Comparison of ENCODE assay signal across 7 cellular contexts in genomic region chr3:56783644-56784451, GRCh38. TPM values are rescaled to one million over a fixed set of nuclear protein-coding genes. Genes with fewer than 3 reads are reported as not detected.
A peak's percentile ranks its signal among the peaks of the same experiment; 100 is the strongest.
DNase-seq lines count a peak whose midpoint lies in the region; ATAC-seq and FAIRE-seq lines count a peak whose summit lies in the region.

No MANE protein-coding gene starts in this region.

- no peaks in the 10 kb centered on the region for H3K36me3 ChIP-seq in neuronal stem cell (replicated peaks in 1 of 2; ENCODE audit: control insufficient read depth in 2 of 2, insufficient read depth in 2 of 2, low read length in 2 of 2)

- no peak overlapping the region for H3K4me3 ChIP-seq in neuronal stem cell (ENCODE audit: low read length in 2 of 2)

- H3K23ac ChIP-seq in neuronal stem cell (ENCODE audit: low read depth, low read length, poor library complexity) = no peak overlapping the region

- no peak overlapping the region for H3K18ac ChIP-seq in neuronal stem cell (ENCODE audit: low read length)

- no peak overlapping the region for H3K14ac ChIP-seq in neuronal stem cell (ENCODE audit: low read length)

- H4K8ac ChIP-seq in neuronal stem cell (ENCODE audit: low read depth, low read length) = no peak overlapping the region

- H2AK5ac ChIP-seq in neuronal stem cell (ENCODE audit: low read depth, low read length) = no peak overlapping the region

- no CpG with 5 or more reads among the region's 8 CpGs for WGBS in neuronal stem cell (ENCODE audit: extremely low coverage in 2 of 2, insufficient read length in 2 of 2, insufficient replicate concordance in 1 of 2), 2 donors

- H2AFZ ChIP-seq in neuronal stem cell (ENCODE audit: low read length) = peak overlapping the region; percentile 42

- peaks cover 0 to 2% of the 10 kb centered on the region in 2 donors for H3K4me1 ChIP-seq in neuronal stem cell (ENCODE audit: control insufficient read depth in 2 of 2, insufficient read depth in 1 of 2, low read depth in 1 of 2, low read length in 2 of 2)

- no peak overlapping the region for H3K4me2 ChIP-seq in neuronal stem cell (ENCODE audit: insufficient read depth, low read length, poor library complexity, severe bottlenecking)

- no peak overlapping the region for H3K27ac ChIP-seq in neuronal stem cell (replicated peaks; ENCODE audit: low read length)

- H2BK5ac ChIP-seq in neuronal stem cell (ENCODE audit: low read length) = no peak overlapping the region

- H3K4ac ChIP-seq in neuronal stem cell (ENCODE audit: low read length) = no peak overlapping the region

- no peaks in the 10 kb centered on the region for H3K79me1 ChIP-seq in neuronal stem cell (ENCODE audit: low read depth, low read length)

- H3K9ac ChIP-seq in neuronal stem cell (ENCODE audit: low read depth, low read length, poor library complexity) = no peak overlapping the region

- H2BK120ac ChIP-seq in neuronal stem cell (ENCODE audit: low read depth, low read length) = no peak overlapping the region

- FAIRE-seq in urothelium cell line (lab: Jason Lieb, UNC) = no peak

- no peaks in the 10 kb centered on the region for H3K9me3 ChIP-seq in neuronal stem cell (replicated peaks in 1 of 2; ENCODE audit: control insufficient read depth in 2 of 2, insufficient read depth in 1 of 2, low read depth in 1 of 2, low read length in 2 of 2)

- ATAC-seq in GM18867 (IDR thresholded peaks at IDR 0.05; ENCODE audit: unreplicated experiment) = peak; percentile 95
- ATAC-seq in HG02973 (IDR thresholded peaks at IDR 0.05; ENCODE audit: unreplicated experiment) = peak; percentile 96
- peak; percentile 85 for ATAC-seq in esophagus mucosa

- no peak overlapping the region for H2BK15ac ChIP-seq in neuronal stem cell (ENCODE audit: low read length)

- H4K91ac ChIP-seq in neuronal stem cell (ENCODE audit: low read depth, low read length, poor library complexity) = no peak overlapping the region

- DNase-seq in NCI-H345 treated with DMSO at 0.1 percent for 48 hours (lab: John Stamatoyannopoulos, UW; ENCODE audit: unreplicated experiment) = peak; percentile 36
- DNase-seq in activated CD8-positive, alpha-beta memory T cell treated with anti-CD3 and anti-CD28 coated beads, Interleukin-2, amount 50 U/mL, for 1 hour (ENCODE audit: extremely low read depth) = peak; percentile 37
- DNase-seq in neuronal stem cell (ENCODE audit: low spot score) = no peak
- peak; percentile 79 for DNase-seq in urothelium cell line (ENCODE audit: low spot score)

- no peaks in the 10 kb centered on the region for H3K27me3 ChIP-seq in neuronal stem cell (ENCODE audit: control insufficient read depth in 3 of 3, insufficient read depth in 3 of 3, low read depth in 1 of 3, low read length in 3 of 3)

- H2BK12ac ChIP-seq in neuronal stem cell (ENCODE audit: low read length) = no peak overlapping the region

RNA-seq across cellular contexts. Expression of gene ARHGEF3, which starts 17.9 kb away (rescaled TPM):
- 30.2 TPM for total RNA-seq in esophagus mucosa
- 2.2 TPM for polyA plus RNA-seq in neuronal stem cell (2013, experiment 1 of 2)
- polyA plus RNA-seq in neuronal stem cell (2013, experiment 2 of 2) = 2.1 TPM
